Comparison of ENCODE assay signal across 31 cellular contexts in the genomic region with DNA sequence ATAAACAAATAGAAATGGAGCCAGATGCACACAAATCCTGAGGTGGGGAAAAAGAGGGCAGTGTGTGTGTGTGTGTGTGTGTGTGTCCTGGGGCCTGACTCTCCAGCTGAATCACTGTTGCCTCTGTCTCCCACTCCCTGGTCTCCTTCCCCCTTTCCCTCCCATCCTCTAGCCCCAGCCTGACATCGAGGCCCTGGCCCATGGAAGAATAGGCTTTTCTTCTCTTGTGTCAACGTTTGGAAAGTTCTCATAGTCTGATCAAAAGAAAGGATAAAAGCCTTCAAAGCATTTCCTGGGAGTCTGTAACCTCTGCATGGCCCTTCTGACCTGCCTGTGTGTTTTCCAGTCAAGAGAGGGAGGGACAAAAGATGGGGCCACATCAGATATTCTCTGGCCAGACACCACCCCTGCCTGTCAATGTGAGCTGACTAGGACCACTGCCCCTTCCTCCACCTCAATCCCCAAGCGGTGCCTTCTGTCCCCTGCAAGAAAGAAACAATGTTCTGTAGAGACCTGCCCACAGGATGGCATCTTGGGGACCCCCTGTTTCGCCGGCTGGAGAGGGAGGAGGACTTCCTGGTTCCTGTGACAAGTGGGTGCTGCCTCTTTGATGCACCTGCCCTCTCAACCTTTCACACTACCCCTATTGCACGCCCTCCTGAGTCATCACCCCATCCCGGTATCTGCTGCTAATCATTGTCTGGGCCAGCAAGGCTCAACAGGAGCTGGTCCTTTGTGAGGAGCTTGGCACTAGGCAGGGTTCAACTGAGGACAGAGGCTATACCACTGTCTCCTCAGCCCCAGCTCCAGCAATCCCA. TPM values are rescaled to one million over a fixed set of nuclear protein-coding genes. Genes with fewer than 3 reads are reported as not detected.
"Had no signal": no experiment of that assay in that cellular context is flagged by ENCODE, and none has a peak within 500 bp of the region (broad histone marks: within the 10 kb centered on the region; RNA-seq: fewer than 3 reads in every experiment).

No MANE protein-coding gene starts in this region.

- H3K27me3 ChIP-seq: breast epithelium, vagina had no signal

- DNase-seq: activated CD4-positive, alpha-beta memory T cell treated with anti-CD3 and anti-CD28 coated beads for 36 hours; activated CD4-positive, alpha-beta T cell treated with anti-CD3 and anti-CD28 coated beads, Interleukin-2, amount 10 ng/mL, durations not matched to agents 24 days and 14 days; activated CD4-positive, CD25-positive, alpha-beta regulatory T cell treated with anti-CD3 and anti-CD28 coated beads, Interleukin-2, amount 50 U/mL, for 72 hours; activated CD8-positive, alpha-beta memory T cell treated with anti-CD3 and anti-CD28 coated beads, Interleukin-2, amount 50 U/mL, for 4 hours; activated naive CD8-positive, alpha-beta T cell treated with anti-CD3 and anti-CD28 coated beads, Interleukin-2, amount 50 U/mL, for 24 hours; activated T-cell treated with anti-CD3 and anti-CD28 coated beads, Interleukin-2, amount 50 U/mL, for 24 hours; dermis blood vessel endothelial cell; effector CD8-positive, alpha-beta T cell; immature natural killer cell; left ventricle myocardium inferior; mucosa of descending colon; posterior cingulate gyrus; right cardiac atrium; stimulated activated CD4-positive, alpha-beta T cell treated with anti-CD3 and anti-CD28 coated beads, Interleukin-2, amount 100 ng/mL, for 48 hours; stimulated activated naive CD4-positive, alpha-beta T cell treated with Interleukin-2 at 50 U/mL for 16 hours; T-helper 2 cell had no signal

- H3K4me3 ChIP-seq: breast epithelium, left ventricle myocardium inferior, lung, mucosa of descending colon, vagina had no signal

- H3K4me1 ChIP-seq: breast epithelium, left ventricle myocardium inferior, vagina had no signal

- H3K4me3 Mint-ChIP-seq: activated CD4-positive, alpha-beta memory T cell treated with anti-CD3 and anti-CD28 coated beads for 36 hours; activated CD4-positive, alpha-beta T cell treated with anti-CD3 and anti-CD28 coated beads, Interleukin-2, amount 10 ng/mL, durations not matched to agents 24 days and 14 days; activated naive CD4-positive, alpha-beta T cell treated with anti-CD3 and anti-CD28 coated beads, Interleukin-2, amount 50 U/mL, for 24 hours; activated naive CD8-positive, alpha-beta T cell treated with anti-CD3 and anti-CD28 coated beads, Interleukin-2, amount 50 U/mL, for 24 hours; activated T-cell treated with anti-CD3 and anti-CD28 coated beads, Interleukin-2, amount 50 U/mL, for 24 hours; central memory CD8-positive, alpha-beta T cell; immature natural killer cell; type B pancreatic cell had no signal

- H3K36me3 ChIP-seq: breast epithelium, left ventricle myocardium inferior, vagina had no signal

- H3K27ac ChIP-seq: breast epithelium, left ventricle myocardium inferior, vagina had no signal

- ATAC-seq: activated naive CD8-positive, alpha-beta T cell treated with anti-CD3 and anti-CD28 coated beads, Interleukin-2, amount 50 U/mL, for 24 hours; mucosa of descending colon; right cardiac atrium had no signal

- H3K9me3 Mint-ChIP-seq: activated CD4-positive, alpha-beta memory T cell treated with anti-CD3 and anti-CD28 coated beads for 36 hours; activated CD4-positive, alpha-beta T cell treated with anti-CD3 and anti-CD28 coated beads, Interleukin-2, amount 10 ng/mL, durations not matched to agents 24 days and 14 days; activated naive CD4-positive, alpha-beta T cell treated with anti-CD3 and anti-CD28 coated beads, Interleukin-2, amount 50 U/mL, for 24 hours; activated naive CD8-positive, alpha-beta T cell treated with anti-CD3 and anti-CD28 coated beads, Interleukin-2, amount 50 U/mL, for 24 hours; activated T-cell treated with anti-CD3 and anti-CD28 coated beads, Interleukin-2, amount 50 U/mL, for 24 hours; central memory CD8-positive, alpha-beta T cell; immature natural killer cell; type B pancreatic cell had no signal

- H3K4me1 Mint-ChIP-seq: activated CD4-positive, alpha-beta T cell treated with anti-CD3 and anti-CD28 coated beads, Interleukin-2, amount 10 ng/mL, durations not matched to agents 24 days and 14 days; activated naive CD4-positive, alpha-beta T cell treated with anti-CD3 and anti-CD28 coated beads, Interleukin-2, amount 50 U/mL, for 24 hours; activated naive CD8-positive, alpha-beta T cell treated with anti-CD3 and anti-CD28 coated beads, Interleukin-2, amount 50 U/mL, for 24 hours; central memory CD8-positive, alpha-beta T cell; immature natural killer cell had no signal

- H3K36me3 Mint-ChIP-seq: activated CD4-positive, alpha-beta memory T cell treated with anti-CD3 and anti-CD28 coated beads for 36 hours; activated naive CD4-positive, alpha-beta T cell treated with anti-CD3 and anti-CD28 coated beads, Interleukin-2, amount 50 U/mL, for 24 hours; immature natural killer cell; type B pancreatic cell had no signal

- H3K27ac Mint-ChIP-seq: activated CD4-positive, alpha-beta memory T cell treated with anti-CD3 and anti-CD28 coated beads for 36 hours; activated CD4-positive, alpha-beta T cell treated with anti-CD3 and anti-CD28 coated beads, Interleukin-2, amount 10 ng/mL, durations not matched to agents 24 days and 14 days; activated naive CD4-positive, alpha-beta T cell treated with anti-CD3 and anti-CD28 coated beads, Interleukin-2, amount 50 U/mL, for 24 hours; activated naive CD8-positive, alpha-beta T cell treated with anti-CD3 and anti-CD28 coated beads, Interleukin-2, amount 50 U/mL, for 24 hours; activated T-cell treated with anti-CD3 and anti-CD28 coated beads, Interleukin-2, amount 50 U/mL, for 24 hours; immature natural killer cell; type B pancreatic cell had no signal

- H3K9me3 ChIP-seq: breast epithelium, left ventricle myocardium inferior, mucosa of descending colon, vagina had no signal

RNA-seq across cellular contexts. Expression of a gene that starts 16.2 kb away (rescaled TPM):
- total RNA-seq: activated CD4-positive, alpha-beta memory T cell treated with anti-CD3 and anti-CD28 coated beads for 36 hours; activated CD4-positive, alpha-beta T cell treated with anti-CD3 and anti-CD28 coated beads, Interleukin-2, amount 10 ng/mL, durations not matched to agents 24 days and 14 days; activated CD8-positive, alpha-beta memory T cell treated with anti-CD3 and anti-CD28 coated beads for 36 hours; dermis blood vessel endothelial cell; endothelial cell of umbilical vein; fibroblast of lung; fibroblast of villous mesenchyme; left ventricle myocardium inferior; myocyte; omental fat pad; vagina had no signal

RNA-seq across cellular contexts. Expression of a gene that starts 27.6 kb away (rescaled TPM):
- total RNA-seq: activated CD4-positive, alpha-beta memory T cell treated with anti-CD3 and anti-CD28 coated beads for 36 hours; activated CD4-positive, alpha-beta T cell treated with anti-CD3 and anti-CD28 coated beads, Interleukin-2, amount 10 ng/mL, durations not matched to agents 24 days and 14 days; activated CD8-positive, alpha-beta memory T cell treated with anti-CD3 and anti-CD28 coated beads for 36 hours; breast epithelium; dermis blood vessel endothelial cell; endothelial cell of umbilical vein; fibroblast of villous mesenchyme; kidney epithelial cell; lung; mesenteric fat pad; myocyte; omental fat pad; right cardiac atrium; skeletal muscle tissue; vagina had no signal
